In genomic region chr11:67620621-67621020, GRCh38 we compare ENCODE assay signal across 1 cellular context.
TF ChIP-seq lines count a peak whose summit lies in the region.

No MANE protein-coding gene starts in this region.

TF ChIP-seq in WTC11, 78 proteins besides CTCF, POLR2A, EP300 and RAD21:
- 0 out of 2 replicates have a peak, but pooled peaks have one; percentile 16 for TF ChIP-seq FOXK1 (CRISPR knock-in tag; IDR thresholded peaks at IDR 0.05)
TF ChIP-seq in WTC11: peak in this region for 1; not testable (repeated sequence) for 77.
